8 cellular contexts compared by ENCODE assay signal in genomic region chr12:49342066-49342913, GRCh38. TPM values are rescaled to one million over a fixed set of nuclear protein-coding genes. Genes with fewer than 3 reads are reported as not detected.
DNase-seq lines count a peak whose midpoint lies in the region; ATAC-seq and TF ChIP-seq lines count a peak whose summit lies in the region.

No MANE protein-coding gene starts in this region.

- peak; percentile 76 for ATAC-seq in GM18517 (IDR thresholded peaks at IDR 0.05; ENCODE audit: unreplicated experiment)
- peak; percentile 50 for ATAC-seq in HG03108 (IDR thresholded peaks at IDR 0.05; ENCODE audit: unreplicated experiment)
- peak; percentile 79 for ATAC-seq in left lung
- no peak for ATAC-seq in GM21737 (IDR thresholded peaks at IDR 0.05; ENCODE audit: unreplicated experiment)

- peak overlapping the region; percentile 74 for H3K4me3 Mint-ChIP-seq in dendritic cell treated with granulocyte-macrophage colony-stimulating factor and Interleukin-4, amounts not matched to agents 40 ng/mL and 50 ng/mL, for 4 days

- H3K9me3 Mint-ChIP-seq in dendritic cell treated with granulocyte-macrophage colony-stimulating factor and Interleukin-4, amounts not matched to agents 40 ng/mL and 50 ng/mL, for 4 days = no peaks in the 10 kb centered on the region

- DNase-seq in NCI-H510A (lab: John Stamatoyannopoulos, UW) (peak; percentile 72), left lung (peak; percentile 81 to 94)
- peak; percentile 67 for DNase-seq in activated CD4-positive, alpha-beta T cell treated with anti-CD3 and anti-CD28 coated beads, Interleukin-2, amount 50 U/mL, for 1 hour
- DNase-seq in stimulated activated CD4-positive, alpha-beta T cell treated with anti-CD3 and anti-CD28 coated beads, Interleukin-2, amount 100 ng/mL, for 48 hours = peak; percentile 85

- no peak overlapping the region for H3K27ac ChIP-seq in left lung

- H3K9me3 ChIP-seq in left lung = no peaks in the 10 kb centered on the region

- peaks cover 57 to 98% of the 10 kb centered on the region in 2 donors for H3K27me3 ChIP-seq in left lung

- H3K4me3 ChIP-seq in left lung = peak overlapping the region; percentile 18 to 37

- H3K27me3 Mint-ChIP-seq in dendritic cell treated with granulocyte-macrophage colony-stimulating factor and Interleukin-4, amounts not matched to agents 40 ng/mL and 50 ng/mL, for 4 days = peaks cover 99% of the 10 kb centered on the region

- H3K4me1 Mint-ChIP-seq in dendritic cell treated with granulocyte-macrophage colony-stimulating factor and Interleukin-4, amounts not matched to agents 40 ng/mL and 50 ng/mL, for 4 days (ENCODE audit: low read depth) = peaks cover 58% of the 10 kb centered on the region

- no peak overlapping the region for H3K27ac Mint-ChIP-seq in dendritic cell treated with granulocyte-macrophage colony-stimulating factor and Interleukin-4, amounts not matched to agents 40 ng/mL and 50 ng/mL, for 4 days

- peaks cover 34 to 47% of the 10 kb centered on the region in 2 donors for H3K4me1 ChIP-seq in left lung

- H3K36me3 Mint-ChIP-seq in dendritic cell treated with granulocyte-macrophage colony-stimulating factor and Interleukin-4, amounts not matched to agents 40 ng/mL and 50 ng/mL, for 4 days (ENCODE audit: low read depth) = no peaks in the 10 kb centered on the region

- peak; percentile 71 to 83 for TF ChIP-seq CTCF in left lung (IDR thresholded peaks at IDR 0.05)

- intact Hi-C loops in dendritic cell treated with granulocyte-macrophage colony-stimulating factor and Interleukin-4, amounts not matched to agents 40 ng/mL and 50 ng/mL, for 4 days (cut with micrococcal nuclease) = loop anchor here (5.0 kb wide), 1 partner anchor 280 kb away; the partner anchor contains the start of gene KMT2D
- intact Hi-C loops in left lung (cut with DNase I) = loop anchor here in 1 of 2 donors (10.0 kb wide), 1 partner anchor 57 kb away; no protein-coding TSS in a partner anchor

- no peaks in the 10 kb centered on the region for H3K36me3 ChIP-seq in left lung

RNA-seq across cellular contexts. Expression of gene DNAJC22, which starts 4.4 kb away (rescaled TPM):
- 1 to 10 TPM in 1 of 2 donors, under 1 TPM in 1; 0.21 to 2.7 TPM for total RNA-seq in left lung

RNA-seq across cellular contexts. Expression of gene C1QL4, which starts 5.3 kb away (rescaled TPM):
- total RNA-seq in left lung = not detected

RNA-seq across cellular contexts. Expression of gene TROAP, which starts 19.2 kb away (rescaled TPM):
- total RNA-seq in left lung = 1 to 10 TPM; 2.4 to 8.0 TPM

RNA-seq across cellular contexts. Expression of gene SPATS2, which starts 25.0 kb away (rescaled TPM):
- total RNA-seq in left lung = 10 to 100 TPM; 14.6 to 21.3 TPM

RNA-seq across cellular contexts. Expression of gene PRPH, which starts 47.3 kb away (rescaled TPM):
- total RNA-seq in left lung = under 1 TPM in 1 of 2 donors, not detected in 1; 0.26 TPM
